Comparison of ENCODE assay signal across 31 cellular contexts in genomic region chr21:44842721-44843445, GRCh38.
"Had no signal": no experiment of that assay in that cellular context is flagged by ENCODE, and none has a peak within 500 bp of the region (broad histone marks: within the 10 kb centered on the region; RNA-seq: fewer than 3 reads in every experiment).

No MANE protein-coding gene starts in this region.

- H3K27me3 ChIP-seq: ascending aorta, cardiac muscle cell had no signal

- H3K36me3 ChIP-seq: cardiac muscle cell had no signal

- DNase-seq: activated B cell treated with CpG ODN at 0.5 μM for 24 hours; activated CD4-positive, alpha-beta T cell treated with anti-CD3 and anti-CD28 coated beads for 48 hours; activated CD4-positive, alpha-beta T cell treated with anti-CD3 and anti-CD28 coated beads, Interleukin-2, amount 50 U/mL, for 4 hours; activated CD4-positive, CD25-positive, alpha-beta regulatory T cell treated with anti-CD3 and anti-CD28 coated beads, Interleukin-2, amount 50 U/mL, for 72 hours; activated CD8-positive, alpha-beta T cell treated with anti-CD3 and anti-CD28 coated beads for 36 hours; activated gamma-delta T cell; activated naive CD4-positive, alpha-beta T cell treated with Interleukin-2 at 50 U/mL for 16 hours; activated naive CD8-positive, alpha-beta T cell treated with anti-CD3 and anti-CD28 coated beads, Interleukin-2, amount 10 ng/mL, durations not matched to agents 7 days and 5 days; activated T-cell treated with anti-CD3 and anti-CD28 coated beads, Interleukin-2, amount 50 U/mL, for 24 hours; NCI-H1092 treated with DMSO at 0.1 percent for 48 hours; NCI-H1417; NCI-H146; NCI-H187; NCI-H2029 treated with DMSO at 0.1 percent for 48 hours; NCI-H2107; NCI-H2171; NCI-H2227 treated with DMSO at 0.1 percent for 48 hours; NCI-H446; NCI-H510A treated with DMSO at 0.1 percent for 48 hours; NCI-H526 treated with DMSO at 0.1 percent for 48 hours; NCI-H774; SIG-M5; SW 1271; T-helper 1 cell; T-helper 2 cell; T-helper 9 cell had no signal

- H3K27ac ChIP-seq: ascending aorta, cardiac muscle cell, VCaP had no signal

- H3K4me3 ChIP-seq: ascending aorta, cardiac muscle cell had no signal

- ATAC-seq: activated CD8-positive, alpha-beta T cell treated with anti-CD3 and anti-CD28 coated beads for 36 hours; Panc1; SK-N-SH treated with all-trans-retinoic acid at 6 μM for 48 hours had no signal

- H3K9me3 ChIP-seq: ascending aorta had no signal
